19 cellular contexts compared by ENCODE assay signal in the genomic region with DNA sequence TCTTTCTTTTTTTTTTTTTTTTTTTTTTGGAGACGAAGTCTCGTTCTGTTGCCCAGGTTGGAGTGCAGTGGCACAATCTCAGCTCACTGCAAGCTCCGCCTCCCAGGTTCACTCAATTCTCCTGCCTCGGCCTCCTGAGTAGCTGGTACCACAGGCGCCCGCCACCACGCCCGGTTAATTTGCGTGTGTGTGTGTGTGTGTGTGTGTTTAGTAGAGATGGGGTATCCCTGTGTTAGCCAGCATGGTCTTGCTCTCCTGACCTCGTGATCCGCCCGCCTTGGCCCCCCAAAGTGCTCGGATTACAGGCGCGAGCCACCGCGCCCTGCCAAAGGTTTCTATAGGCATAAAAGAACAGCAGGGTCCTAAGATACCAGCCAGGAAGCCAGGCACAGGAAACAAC.
A peak's percentile ranks its signal among the peaks of the same experiment; 100 is the strongest.
DNase-seq lines count a peak whose midpoint lies in the region; ATAC-seq lines count a peak whose summit lies in the region.
"Had no signal": no experiment of that assay in that cellular context is flagged by ENCODE, and none has a peak within 500 bp of the region (broad histone marks: within the 10 kb centered on the region; RNA-seq: fewer than 3 reads in every experiment).

No MANE protein-coding gene starts in this region.

- peak; percentile 41 for DNase-seq in NCI-H146 (lab: John Stamatoyannopoulos, UW)
- DNase-seq in NCI-H146 treated with DMSO at 0.1 percent for 48 hours (lab: John Stamatoyannopoulos, UW; ENCODE audit: unreplicated experiment) = no peak
- DNase-seq in COR-L47 (lab: John Stamatoyannopoulos, UW) = peak; percentile 48
- peak; percentile 23 for DNase-seq in NCI-H748 treated with DMSO at 0.1 percent for 48 hours (lab: John Stamatoyannopoulos, UW)
- DNase-seq in H4 (ENCODE audit: low spot score) = no peak
- DNase-seq: 8988T; ACHN; AML-193; BE2C; Caco-2; CD4-positive, alpha-beta T cell; CD8-positive, alpha-beta memory T cell; DMS79 treated with DMSO at 0.1 percent for 48 hours; GF-D8; GM23248; H9 had no signal

- ATAC-seq in GM18909 (IDR thresholded peaks at IDR 0.05; ENCODE audit: poor library complexity, unreplicated experiment) = no peak
- ATAC-seq: A549, HCT116 had no signal

Comparison
In these comparisons a context has a peak if more than half of its experiments do, and no peak if none do; other contexts are left out.
1. DNase-seq: peak in NCI-H146 (single experiment), COR-L47 (single experiment) and NCI-H748 treated with DMSO at 0.1 percent for 48 hours (single experiment); none in NCI-H146 treated with DMSO at 0.1 percent for 48 hours (single experiment) and H4 (single experiment).